In genomic region chr17:44915727-44916058, GRCh38 we compare ENCODE assay signal across 19 cellular contexts. TPM values are rescaled to one million over a fixed set of nuclear protein-coding genes. Genes with fewer than 3 reads are reported as not detected.
"Had no signal": no experiment of that assay in that cellular context is flagged by ENCODE, and none has a peak within 500 bp of the region (broad histone marks: within the 10 kb centered on the region; RNA-seq: fewer than 3 reads in every experiment).

No MANE protein-coding gene starts in this region.

- DNase-seq: activated gamma-delta T cell treated with Interleukin-2 at 50 U/mL for 16 hours; activated naive CD8-positive, alpha-beta T cell treated with anti-CD3 and anti-CD28 coated beads, Interleukin-2, amount 10 ng/mL, durations not matched to agents 7 days and 5 days; activated T-cell treated with anti-CD3 and anti-CD28 coated beads, Interleukin-2, amount 50 U/mL, for 1 hour; endodermal cell; erythroblast; immature natural killer cell; left cardiac atrium; mammary epithelial cell; sigmoid colon; stimulated activated CD4-positive, alpha-beta T cell treated with anti-CD3 and anti-CD28 coated beads, Interleukin-12 subunit alpha, Interleukin-12 subunit beta, amount 100 ng/mL, for 4 hours; stimulated activated naive CD8-positive, alpha-beta T cell treated with anti-CD3 and anti-CD28 coated beads, Interleukin-15, Interleukin-2, amounts not matched to agents 100 U/mL and 50 U/mL, for 24 hours; testis had no signal

- ATAC-seq: mucosa of descending colon; naive thymus-derived CD8-positive, alpha-beta T cell; stimulated activated naive CD8-positive, alpha-beta T cell treated with anti-CD3 and anti-CD28 coated beads, Interleukin-15, Interleukin-2, amounts not matched to agents 100 U/mL and 50 U/mL, for 24 hours had no signal

- H3K4me3 ChIP-seq: mucosa of descending colon, prostate gland, sigmoid colon, testis, vagina had no signal

- H3K9me3 ChIP-seq: mucosa of descending colon, prostate gland, sigmoid colon, testis, vagina had no signal

- H3K27ac ChIP-seq: prostate gland, testis, vagina had no signal

- H3K36me3 ChIP-seq: prostate gland, sigmoid colon, vagina had no signal

- H3K27me3 ChIP-seq: testis, vagina had no signal

RNA-seq across cellular contexts. Expression of gene GFAP, which starts 0.4 kb away (rescaled TPM):
- total RNA-seq: activated naive CD8-positive, alpha-beta T cell treated with anti-CD3 and anti-CD28 coated beads, Interleukin-2, amount 10 ng/mL, durations not matched to agents 7 days and 5 days; glomerular endothelial cell; naive thymus-derived CD8-positive, alpha-beta T cell; sigmoid colon; T-helper 2 cell treated with Interferon-gamma antibody and Interleukin-4, amounts not matched to agents 100 ng/mL and 5 ng/mL, for 36 hours; vagina had no signal
- polyA plus RNA-seq: mammary epithelial cell had no signal

RNA-seq across cellular contexts. Expression of gene KIF18B, which starts 31.9 kb away (rescaled TPM):
- total RNA-seq: naive thymus-derived CD8-positive, alpha-beta T cell had no signal
- polyA plus RNA-seq: naive thymus-derived CD8-positive, alpha-beta T cell had no signal

RNA-seq across cellular contexts. Expression of gene C1QL1, which starts 52.4 kb away (rescaled TPM):
- total RNA-seq: activated naive CD8-positive, alpha-beta T cell treated with anti-CD3 and anti-CD28 coated beads, Interleukin-2, amount 10 ng/mL, durations not matched to agents 7 days and 5 days; dermis blood vessel endothelial cell; naive thymus-derived CD8-positive, alpha-beta T cell had no signal
- polyA plus RNA-seq: naive thymus-derived CD8-positive, alpha-beta T cell had no signal
